Comparison of ENCODE assay signal across 1 cellular context in the genomic region with DNA sequence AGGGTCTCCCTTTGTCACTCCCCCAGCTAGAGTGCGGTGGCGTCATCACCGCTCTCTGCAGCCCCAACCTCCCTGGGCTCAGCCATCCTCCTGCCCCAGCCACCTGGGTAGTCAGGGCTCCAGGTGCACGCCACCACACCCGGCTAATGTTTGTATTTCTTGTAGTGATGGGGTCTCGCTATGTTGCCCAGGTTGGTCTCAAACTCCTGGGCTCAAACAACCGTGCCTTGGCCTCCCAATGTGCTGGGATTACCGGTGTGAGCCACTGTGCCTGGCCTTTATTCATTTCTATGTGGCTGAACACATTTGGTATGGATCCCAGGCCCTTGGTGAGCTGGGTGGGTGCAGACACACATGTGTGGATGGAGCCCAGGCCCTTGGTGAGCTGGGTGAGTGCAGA.
TF ChIP-seq lines count a peak whose summit lies in the region.

No MANE protein-coding gene starts in this region.

TF ChIP-seq in HepG2, 621 proteins besides CTCF, POLR2A, EP300 and RAD21:
- TF ChIP-seq MAFK (conservative IDR thresholded peaks at IDR 0.05 in 1 of 2, IDR thresholded peaks at IDR 0.05 in 1 of 2; ENCODE audit: low read length in 2 of 2), result no peak
- TF ChIP-seq ZNF7 (CRISPR knock-in tag; IDR thresholded peaks at IDR 0.05), result no peak
- TF ChIP-seq ELK4 (CRISPR knock-in tag; IDR thresholded peaks at IDR 0.05; ENCODE audit: borderline replicate concordance), result no peak
- TF ChIP-seq ZNF784 (CRISPR knock-in tag; IDR thresholded peaks at IDR 0.05; ENCODE audit: borderline replicate concordance), result no peak
- no peak for TF ChIP-seq ZNF367 (CRISPR knock-in tag; IDR thresholded peaks at IDR 0.05; ENCODE audit: borderline replicate concordance)
- TF ChIP-seq SRSF9 (IDR thresholded peaks at IDR 0.05; ENCODE audit: borderline replicate concordance, insufficient read depth, low read depth, low read length, poor library complexity, severe bottlenecking), result no peak
- TF ChIP-seq ZNF121 (CRISPR knock-in tag; IDR thresholded peaks at IDR 0.05), result no peak
- TF ChIP-seq, protein P1, sequence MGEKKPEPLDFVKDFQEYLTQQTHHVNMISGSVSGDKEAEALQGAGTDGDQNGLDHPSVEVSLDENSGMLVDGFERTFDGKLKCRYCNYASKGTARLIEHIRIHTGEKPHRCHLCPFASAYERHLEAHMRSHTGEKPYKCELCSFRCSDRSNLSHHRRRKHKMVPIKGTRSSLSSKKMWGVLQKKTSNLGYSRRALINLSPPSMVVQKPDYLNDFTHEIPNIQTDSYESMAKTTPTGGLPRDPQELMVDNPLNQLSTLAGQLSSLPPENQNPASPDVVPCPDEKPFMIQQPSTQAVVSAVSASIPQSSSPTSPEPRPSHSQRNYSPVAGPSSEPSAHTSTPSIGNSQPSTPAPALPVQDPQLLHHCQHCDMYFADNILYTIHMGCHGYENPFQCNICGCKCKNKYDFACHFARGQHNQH (CRISPR knock-in tag; IDR thresholded peaks at IDR 0.05), result no peak
- no peak for TF ChIP-seq ZEB1 (IDR thresholded peaks at IDR 0.05; ENCODE audit: insufficient replicate concordance, low read depth)
- TF ChIP-seq RBM39 (IDR thresholded peaks at IDR 0.05; ENCODE audit: low read depth, low read length, poor library complexity, severe bottlenecking), result no peak
- no peak for TF ChIP-seq POLR2G (IDR thresholded peaks at IDR 0.05; ENCODE audit: low read depth, low read length)
- no peak for TF ChIP-seq ZFP90 (CRISPR knock-in tag; IDR thresholded peaks at IDR 0.05; ENCODE audit: borderline replicate concordance)
- TF ChIP-seq RBM22 (optimal IDR thresholded peaks at IDR 0.05; ENCODE audit: low read length), result no peak
